Comparison of ENCODE assay signal across 8 cellular contexts in genomic region chr3:135966349-135966695, GRCh38. TPM values are rescaled to one million over a fixed set of nuclear protein-coding genes. Genes with fewer than 3 reads are reported as not detected.
DNase-seq lines count a peak whose midpoint lies in the region; ATAC-seq, FAIRE-seq and TF ChIP-seq lines count a peak whose summit lies in the region.

No MANE protein-coding gene starts in this region.

- peak overlapping the region; percentile 74 for H3K4me3 Mint-ChIP-seq in CD8-positive, alpha-beta T cell
- H3K4me3 Mint-ChIP-seq in T-helper 17 cell = peak overlapping the region; percentile 80

- TF ChIP-seq CTCF in CD8-positive, alpha-beta T cell (IDR thresholded peaks at IDR 0.05) = no peak
- TF ChIP-seq CTCF in HEK293 (tag by site-specific recombination; IDR thresholded peaks at IDR 0.05) = no peak
- TF ChIP-seq CTCF in foreskin keratinocyte (conservative IDR thresholded peaks at IDR 0.05) = no peak
- no peak for TF ChIP-seq CTCF in parathyroid adenoma (IDR thresholded peaks at IDR 0.05)

- H2AFZ ChIP-seq in parathyroid adenoma = peak overlapping the region; percentile 69

- H3K27ac Mint-ChIP-seq in CD8-positive, alpha-beta T cell = no peak overlapping the region
- no peak overlapping the region for H3K27ac Mint-ChIP-seq in T-helper 17 cell
- H3K27ac Mint-ChIP-seq in activated naive CD4-positive, alpha-beta T cell treated with anti-CD3 and anti-CD28 coated beads, Interleukin-2, amount 50 U/mL, for 72 hours = no peak overlapping the region

- no peak for ATAC-seq in CD8-positive, alpha-beta T cell
- ATAC-seq in T-helper 17 cell (no peak), foreskin keratinocyte (no peak)
- ATAC-seq in activated naive CD4-positive, alpha-beta T cell treated with anti-CD3 and anti-CD28 coated beads, Interleukin-2, amount 50 U/mL, for 72 hours = no peak

- DNase-seq in CD8-positive, alpha-beta T cell = no peak
- DNase-seq in T-helper 17 cell = no peak
- no peak for DNase-seq in foreskin keratinocyte
- no peak for DNase-seq in SKM-1 (lab: John Stamatoyannopoulos, UW; ENCODE audit: unreplicated experiment)
- no peak for DNase-seq in GM12891 (ENCODE audit: insufficient read length, low spot score)
- no peak for DNase-seq in activated naive CD4-positive, alpha-beta T cell treated with anti-CD3 and anti-CD28 coated beads, Interleukin-2, amount 50 U/mL, for 72 hours (ENCODE audit: low spot score in 2 of 2)

- no peaks in the 10 kb centered on the region for H3K27me3 ChIP-seq in CD8-positive, alpha-beta T cell (ENCODE audit: insufficient read depth, low read length)
- H3K27me3 ChIP-seq in foreskin keratinocyte (no peaks in the 10 kb centered on the region), parathyroid adenoma (ENCODE audit: control insufficient read depth, insufficient read depth, low read length) (no peaks in the 10 kb centered on the region)

- POLR2A ChIA-PET in CD8-positive, alpha-beta T cell (lab: Charles Lee) = interaction anchor here (0.6 kb wide), 1 partner anchor 20 kb away, joined by 3 read pairs; no protein-coding TSS in a partner anchor
- POLR2A ChIA-PET in HEK293 (lab: Yijun Ruan, JAX) = interaction anchor here (0.9 kb wide), 1 partner anchor 56 kb away, joined by 4 read pairs; no protein-coding TSS in a partner anchor

- peaks cover 12% of the 10 kb centered on the region for H3K4me1 Mint-ChIP-seq in CD8-positive, alpha-beta T cell (ENCODE audit: low read depth)
- no peaks in the 10 kb centered on the region for H3K4me1 Mint-ChIP-seq in T-helper 17 cell

- H3K9me3 Mint-ChIP-seq in CD8-positive, alpha-beta T cell = peaks cover 8% of the 10 kb centered on the region
- peaks cover 5 to 6% of the 10 kb centered on the region in 2 donors for H3K9me3 Mint-ChIP-seq in activated naive CD4-positive, alpha-beta T cell treated with anti-CD3 and anti-CD28 coated beads, Interleukin-2, amount 50 U/mL, for 72 hours

- CTCF ChIA-PET in CD8-positive, alpha-beta T cell (lab: Charles Lee) = no interaction called here
- CTCF ChIA-PET in HEK293 (lab: Yijun Ruan, JAX) = interaction anchor here (1.3 to 1.9 kb wide), 2 partner anchors 47 to 76 kb away, joined by 3 to 5 read pairs; no protein-coding TSS in a partner anchor

- no peaks in the 10 kb centered on the region for H3K36me3 Mint-ChIP-seq in CD8-positive, alpha-beta T cell
- H3K36me3 Mint-ChIP-seq in T-helper 17 cell (ENCODE audit: low read depth) = no peaks in the 10 kb centered on the region
- peaks cover 0 to 3% of the 10 kb centered on the region in 2 donors for H3K36me3 Mint-ChIP-seq in activated naive CD4-positive, alpha-beta T cell treated with anti-CD3 and anti-CD28 coated beads, Interleukin-2, amount 50 U/mL, for 72 hours

- TF ChIP-seq POLR2A in GM12891 (IDR thresholded peaks at IDR 0.05; ENCODE audit: low read depth, low read length) = no peak

- H3K79me2 ChIP-seq in parathyroid adenoma = peaks cover 38% of the 10 kb centered on the region

- no peaks in the 10 kb centered on the region for H3K36me3 ChIP-seq in CD8-positive, alpha-beta T cell (ENCODE audit: insufficient read depth, low read length)
- H3K36me3 ChIP-seq in HEK293 (ENCODE audit: control insufficient read depth in 2 of 2, insufficient read depth in 1 of 2, low read length in 2 of 2) (no peaks in the 10 kb centered on the region), parathyroid adenoma (ENCODE audit: control insufficient read depth, insufficient read depth, low read length) (no peaks in the 10 kb centered on the region)

- intact Hi-C loops in CD8-positive, alpha-beta T cell (cut with DNase I, micrococcal nuclease) = loop anchor here in 1 of 2 experiments (10.0 kb wide), 2 partner anchors 228 to 788 kb away; partner anchors contain the start of genes MSL2 and STAG1

- FAIRE-seq in GM12891 (lab: Jason Lieb, UNC) = no peak

- H3K9me3 ChIP-seq in CD8-positive, alpha-beta T cell (ENCODE audit: low read length) = no peaks in the 10 kb centered on the region
- H3K9me3 ChIP-seq in HEK293 (ENCODE audit: control insufficient read depth, insufficient read depth, low read depth, low read length) (no peaks in the 10 kb centered on the region), T-helper 17 cell (ENCODE audit: control insufficient read depth, low read length, poor library complexity, severe bottlenecking) (no peaks in the 10 kb centered on the region), parathyroid adenoma (ENCODE audit: control insufficient read depth, low read length) (no peaks in the 10 kb centered on the region)

- peaks cover 39% of the 10 kb centered on the region for H3K27me3 Mint-ChIP-seq in CD8-positive, alpha-beta T cell (ENCODE audit: low read depth)
- peaks cover 29% of the 10 kb centered on the region for H3K27me3 Mint-ChIP-seq in T-helper 17 cell

- H3K4me2 ChIP-seq in parathyroid adenoma (ENCODE audit: low read length) = peak overlapping the region; percentile 96

- peak overlapping the region; percentile 70 for H3K9ac ChIP-seq in parathyroid adenoma

- peaks cover 10% of the 10 kb centered on the region for H3K4me1 ChIP-seq in CD8-positive, alpha-beta T cell (ENCODE audit: insufficient read depth, low read length)
- peaks cover 7% of the 10 kb centered on the region; the same call in 1 of the 2 replicates for H3K4me1 ChIP-seq in HEK293 (ENCODE audit: control insufficient read depth, insufficient read depth, low read length)
- H3K4me1 ChIP-seq in foreskin keratinocyte = peaks cover 25% of the 10 kb centered on the region
- peaks cover 6% of the 10 kb centered on the region for H3K4me1 ChIP-seq in parathyroid adenoma

- H3K27ac ChIP-seq in CD8-positive, alpha-beta T cell (ENCODE audit: low read depth, low read length) = no peak overlapping the region
- H3K27ac ChIP-seq in HEK293 (ENCODE audit: extremely low read depth, low read depth, low read length) = peak overlapping the region; percentile 59
- peak overlapping the region; percentile 69 for H3K27ac ChIP-seq in foreskin keratinocyte
- peak overlapping the region; percentile 71 for H3K27ac ChIP-seq in parathyroid adenoma

- peak overlapping the region; percentile 63 for H3K4me3 ChIP-seq in CD8-positive, alpha-beta T cell (ENCODE audit: low read depth, low read length)
- H3K4me3 ChIP-seq in HEK293 (ENCODE audit: low read depth, low read length) (peak overlapping the region; percentile 78), parathyroid adenoma (ENCODE audit: low read depth, low read length) (peak overlapping the region; percentile 90)

TF ChIP-seq in HEK293, 187 proteins besides CTCF, POLR2A, EP300 and RAD21:
- TF ChIP-seq ZNF777 (tag by site-specific recombination; IDR thresholded peaks at IDR 0.05; ENCODE audit: borderline replicate concordance) (no peak), ZBTB8A (tag by site-specific recombination; IDR thresholded peaks at IDR 0.05) (peak; percentile 5; the same call in 1 of the 2 replicates), ZBTB20 (tag by site-specific recombination; IDR thresholded peaks at IDR 0.05) (peak; percentile 59; the same call in 1 of the 2 replicates), ZXDB (tag by site-specific recombination; IDR thresholded peaks at IDR 0.05) (peak; percentile 8; the same call in 1 of the 2 replicates)
TF ChIP-seq in HEK293: peak in this region for 3.

TF ChIP-seq in GM12891, 5 proteins besides CTCF, POLR2A, EP300 and RAD21:
- TF ChIP-seq POLR2AphosphoS5 (IDR thresholded peaks at IDR 0.05; ENCODE audit: low read depth, low read length) = no peak
- no peak for TF ChIP-seq SPI1 (IDR thresholded peaks at IDR 0.05; ENCODE audit: low read depth, low read length)
- TF ChIP-seq PAX5 (IDR thresholded peaks at IDR 0.05; ENCODE audit: insufficient read depth, low read length, severe bottlenecking) = no peak
- TF ChIP-seq TAF1 (IDR thresholded peaks at IDR 0.05; ENCODE audit: low read depth, low read length) = no peak
- TF ChIP-seq POU2F2 (IDR thresholded peaks at IDR 0.05; ENCODE audit: low read depth, low read length) = no peak

RNA-seq across cellular contexts. Expression of gene PPP2R3A, which starts 0.8 kb away (rescaled TPM):
- under 1 TPM; 0.08 to 0.11 TPM for total RNA-seq in CD8-positive, alpha-beta T cell
- total RNA-seq in T-helper 17 cell (under 1 TPM; 0.13 to 0.17 TPM), foreskin keratinocyte (15.4 and 19.1 TPM in 2 replicates)
- polyA plus RNA-seq in foreskin keratinocyte = 3.2 and 3.3 TPM in 2 replicates
- 0.10 TPM for polyA plus RNA-seq in GM12891 (2012; ENCODE audit: low read depth, missing spikeins)
- under 1 TPM; 0.50 to 0.54 TPM for total RNA-seq in activated naive CD4-positive, alpha-beta T cell treated with anti-CD3 and anti-CD28 coated beads, Interleukin-2, amount 50 U/mL, for 72 hours

Comparison
In these comparisons a context has a peak if more than half of its experiments do, and no peak if none do; other contexts are left out.
1. RNA of gene PPP2R3A, which starts 0.8 kb away (total RNA-seq): 15.4 to 19.1 TPM in foreskin keratinocyte; 0.50 to 0.54 TPM in activated naive CD4-positive, alpha-beta T cell treated with anti-CD3 and anti-CD28 coated beads, Interleukin-2, amount 50 U/mL, for 72 hours, 0.13 to 0.17 TPM in T-helper 17 cell and 0.08 to 0.11 TPM in CD8-positive, alpha-beta T cell; every median in the first group is over 10 times any median in the second.
2. Peak in every context shown above with its lines, with median percentiles within 50 percentile points of each other: H3K4me3 ChIP-seq.